In genomic region chr1:172332230-172332629, GRCh38 we compare ENCODE assay signal across 32 cellular contexts.
"Had no signal": no experiment of that assay in that cellular context is flagged by ENCODE, and none has a peak within 500 bp of the region (broad histone marks: within the 10 kb centered on the region; RNA-seq: fewer than 3 reads in every experiment).

No MANE protein-coding gene starts in this region.

- H3K27ac Mint-ChIP-seq: immature natural killer cell; naive thymus-derived CD8-positive, alpha-beta T cell; stimulated activated naive CD8-positive, alpha-beta T cell treated with anti-CD3 and anti-CD28 coated beads, Interleukin-15, Interleukin-2, amounts not matched to agents 100 ng/mL and 50 ng/mL, for 24 hours had no signal

- FAIRE-seq: islet of Langerhans, kidney, pancreas had no signal

- DNase-seq: hypothalamus; immature natural killer cell; kidney; left colon; left lung; lower lobe of right lung; mammary epithelial cell; mesenchymal stem cell; naive thymus-derived CD8-positive, alpha-beta T cell; nucleus accumbens; pancreas; posterior cingulate gyrus; retina; right cardiac atrium; stimulated activated CD4-positive, alpha-beta T cell treated with anti-CD3 and anti-CD28 coated beads, Interleukin-12 subunit alpha, Interleukin-12 subunit beta, amount 100 ng/mL, for 4 hours; stimulated activated CD4-positive, alpha-beta T cell treated with anti-CD3 and anti-CD28 coated beads, Interleukin-15, amount 100 ng/mL, for 24 hours; stimulated activated CD4-positive, alpha-beta T cell treated with anti-CD3 and anti-CD28 coated beads, Interleukin-2, amount 100 ng/mL, for 24 hours; stimulated activated CD4-positive, alpha-beta T cell treated with anti-CD3 and anti-CD28 coated beads, Interleukin-4, amount 100 ng/mL, for 1 hour; stimulated activated naive CD4-positive, alpha-beta T cell; substantia nigra; testis; thyroid gland; transverse colon; upper lobe of left lung had no signal

- ATAC-seq: left colon; left lung; lower lobe of right lung; naive thymus-derived CD8-positive, alpha-beta T cell; pancreas; right cardiac atrium; sciatic nerve had no signal

- H3K36me3 ChIP-seq: left lung, lower lobe of right lung, pancreas, prostate gland, thyroid gland, transverse colon, upper lobe of left lung, vagina had no signal

- H3K27ac ChIP-seq: left lung, lower lobe of right lung, pancreas, prostate gland, skin epidermis, testis, thyroid gland, transverse colon, upper lobe of left lung, vagina had no signal

- H3K4me1 ChIP-seq: left lung, lower lobe of right lung, pancreas, prostate gland, testis, thyroid gland, transverse colon, upper lobe of left lung, vagina had no signal

- H3K27me3 ChIP-seq: left lung, pancreas, testis, thyroid gland, transverse colon, upper lobe of left lung, vagina had no signal

- H3K9me3 Mint-ChIP-seq: immature natural killer cell, neural crest cell had no signal

- H3K4me3 ChIP-seq: left lung, lower lobe of right lung, pancreas, prostate gland, skin epidermis, testis, thyroid gland, transverse colon, upper lobe of left lung, vagina had no signal

- H3K4me3 Mint-ChIP-seq: immature natural killer cell; naive thymus-derived CD8-positive, alpha-beta T cell; nephron; neural crest cell; stimulated activated naive CD8-positive, alpha-beta T cell treated with anti-CD3 and anti-CD28 coated beads, Interleukin-15, Interleukin-2, amounts not matched to agents 100 ng/mL and 50 ng/mL, for 24 hours had no signal

- H3K27me3 Mint-ChIP-seq: stimulated activated naive CD8-positive, alpha-beta T cell treated with anti-CD3 and anti-CD28 coated beads, Interleukin-15, Interleukin-2, amounts not matched to agents 100 ng/mL and 50 ng/mL, for 24 hours had no signal

- H3K4me1 Mint-ChIP-seq: immature natural killer cell; naive thymus-derived CD8-positive, alpha-beta T cell had no signal

- H3K9me3 ChIP-seq: left lung, lower lobe of right lung, pancreas, prostate gland, testis, thyroid gland, transverse colon, upper lobe of left lung, vagina had no signal
